1 cellular context compared by ENCODE assay signal in genomic region chr14:52473557-52473956, GRCh38.
TF ChIP-seq lines count a peak whose summit lies in the region.

No MANE protein-coding gene starts in this region.

TF ChIP-seq in GM23338, 12 proteins besides CTCF, POLR2A, EP300 and RAD21 (continued from another document):
- TF ChIP-seq REST (IDR thresholded peaks at IDR 0.05; ENCODE audit: unreplicated experiment) (no peak), CREB1 (CRISPR knock-in tag; IDR thresholded peaks at IDR 0.05; ENCODE audit: low read depth) (no peak), ZNF114 (CRISPR knock-in tag; IDR thresholded peaks at IDR 0.05) (no peak), EZH2 (IDR thresholded peaks at IDR 0.05; ENCODE audit: low read depth, unreplicated experiment) (no peak), ZNF462 (CRISPR knock-in tag; IDR thresholded peaks at IDR 0.05) (no peak), POLR2AphosphoS5 (IDR thresholded peaks at IDR 0.05; ENCODE audit: low read depth) (no peak)
